In genomic region chr1:110860174-110860573, GRCh38 we compare ENCODE assay signal across 27 cellular contexts. TPM values are rescaled to one million over a fixed set of nuclear protein-coding genes. Genes with fewer than 3 reads are reported as not detected.
"Had no signal": no experiment of that assay in that cellular context is flagged by ENCODE, and none has a peak within 500 bp of the region (broad histone marks: within the 10 kb centered on the region; RNA-seq: fewer than 3 reads in every experiment).

No MANE protein-coding gene starts in this region.

- H3K4me3 ChIP-seq: body of pancreas, coronary artery, gastrocnemius medialis, hepatocyte, ovary, prostate gland, skin epidermis, testis, transverse colon had no signal

- H3K4me2 ChIP-seq: hepatocyte had no signal

- H3K4me3 Mint-ChIP-seq: activated naive CD4-positive, alpha-beta T cell treated with anti-CD3 and anti-CD28 coated beads, Interleukin-2, amount 10 ng/mL, durations not matched to agents 7 days and 5 days; effector memory CD8-positive, alpha-beta T cell; naive thymus-derived CD4-positive, alpha-beta T cell; T-helper 2 cell treated with Interferon-gamma antibody and Interleukin-4, amounts not matched to agents 5 μg/mL and 100 μg/mL, for 36 hours had no signal

- ATAC-seq: body of pancreas; effector memory CD8-positive, alpha-beta T cell; gastrocnemius medialis; naive thymus-derived CD4-positive, alpha-beta T cell; sciatic nerve had no signal

- H3K9me3 Mint-ChIP-seq: effector memory CD8-positive, alpha-beta T cell had no signal

- H2AFZ ChIP-seq: hepatocyte had no signal

- H3K36me3 ChIP-seq: gastrocnemius medialis, ovary, prostate gland, transverse colon had no signal

- H3K4me1 ChIP-seq: body of pancreas, gastrocnemius medialis, prostate gland, testis, transverse colon had no signal

- DNase-seq: activated B cell treated with CpG ODN at 0.5 μM for 24 hours; activated effector memory CD4-positive, alpha-beta T cell treated with Interleukin-2 at 50 U/mL for 16 hours; activated naive CD4-positive, alpha-beta T cell treated with anti-CD3 and anti-CD28 coated beads, Interleukin-2, amount 10 ng/mL, durations not matched to agents 7 days and 5 days; aorta; body of pancreas; effector memory CD8-positive, alpha-beta T cell; erythroblast; gastrocnemius medialis; kidney; midbrain; naive thymus-derived CD4-positive, alpha-beta T cell; ovary; retina; SHP77 treated with DMSO at 0.1 percent for 48 hours; stimulated activated CD4-positive, alpha-beta T cell treated with anti-CD3 and anti-CD28 coated beads, Interleukin-4, amount 100 ng/mL, for 4 hours; stimulated activated CD8-positive, alpha-beta memory T cell treated with anti-CD3 and anti-CD28 coated beads, Interleukin-4, amount 100 ng/mL, for 48 hours; stimulated activated naive CD4-positive, alpha-beta T cell; T-helper 1 cell; testis; transverse colon had no signal

- H3K27me3 ChIP-seq: body of pancreas, gastrocnemius medialis, hepatocyte, ovary, testis, transverse colon had no signal

- H3K79me2 ChIP-seq: hepatocyte had no signal

- H3K27ac ChIP-seq: body of pancreas, coronary artery, gastrocnemius medialis, hepatocyte, ovary, prostate gland, skin epidermis, testis, transverse colon had no signal

- H3K27me3 Mint-ChIP-seq: activated B cell treated with CpG ODN at 0.5 μM for 24 hours; activated naive CD4-positive, alpha-beta T cell treated with anti-CD3 and anti-CD28 coated beads, Interleukin-2, amount 10 ng/mL, durations not matched to agents 7 days and 5 days had no signal

- H3K9me3 ChIP-seq: body of pancreas, gastrocnemius medialis, ovary, prostate gland, testis had no signal

- FAIRE-seq: kidney had no signal

- H3K27ac Mint-ChIP-seq: activated B cell treated with CpG ODN at 0.5 μM for 24 hours; activated naive CD4-positive, alpha-beta T cell treated with anti-CD3 and anti-CD28 coated beads, Interleukin-2, amount 10 ng/mL, durations not matched to agents 7 days and 5 days; effector memory CD8-positive, alpha-beta T cell; naive thymus-derived CD4-positive, alpha-beta T cell; T-helper 2 cell treated with Interferon-gamma antibody and Interleukin-4, amounts not matched to agents 5 μg/mL and 100 μg/mL, for 36 hours had no signal

RNA-seq across cellular contexts. Expression of gene CD53, which starts 12.8 kb away (rescaled TPM):
- polyA plus RNA-seq: neural cell had no signal
